In genomic region chr19:19385131-19385899, GRCh38 we compare ENCODE assay signal across 1 cellular context.
TF ChIP-seq lines count a peak whose summit lies in the region.

No MANE protein-coding gene starts in this region.

TF ChIP-seq in K562, 482 proteins besides CTCF, POLR2A, EP300 and RAD21 (continued from another document and continues in another):
- TF ChIP-seq MAFF (IDR thresholded peaks at IDR 0.05; ENCODE audit: low read length) = no peak
- TF ChIP-seq CBX1 (IDR thresholded peaks at IDR 0.05; ENCODE audit: low read depth) = no peak
- TF ChIP-seq TBP (optimal IDR thresholded peaks at IDR 0.05; ENCODE audit: low read depth, low read length) = peak; percentile 52
- peak; percentile 71; the same call in 1 of the 2 replicates for TF ChIP-seq KLF6 (CRISPR knock-in tag; IDR thresholded peaks at IDR 0.05; ENCODE audit: borderline replicate concordance)
- no peak; the same call in 1 of the 2 replicates for TF ChIP-seq ZNF766 (CRISPR knock-in tag; conservative IDR thresholded peaks at IDR 0.05)
- TF ChIP-seq E2F6 (IDR thresholded peaks at IDR 0.05; ENCODE audit: borderline replicate concordance in 1 of 2, extremely low read depth in 1 of 2, insufficient read depth in 1 of 2, insufficient read length in 1 of 2, low read depth in 1 of 2, low read length in 1 of 2, poor library complexity in 1 of 2, severe bottlenecking in 1 of 2) = peak; percentile 93 to 95
- TF ChIP-seq NR3C1 (CRISPR knock-in tag; IDR thresholded peaks at IDR 0.05) = no peak
- TF ChIP-seq ZNF143 (CRISPR knock-in tag; IDR thresholded peaks at IDR 0.05) = peak; percentile 80
- TF ChIP-seq SMARCB1 (IDR thresholded peaks at IDR 0.05; ENCODE audit: insufficient read length, low read depth) = no peak
- peak; percentile 95 for TF ChIP-seq RBBP5 (IDR thresholded peaks at IDR 0.05; ENCODE audit: borderline replicate concordance, insufficient read depth, low read length, poor library complexity, severe bottlenecking)
- peak; percentile 99 for TF ChIP-seq SP1 (CRISPR knock-in tag; IDR thresholded peaks at IDR 0.05)
- no peak for TF ChIP-seq NR2C1 (IDR thresholded peaks at IDR 0.05)
- peak; percentile 44; the same call in 1 of the 2 replicates for TF ChIP-seq NR2C1 (tag; IDR thresholded peaks at IDR 0.05)
- peak; percentile 83 for TF ChIP-seq RBFOX2 (IDR thresholded peaks at IDR 0.05; ENCODE audit: low read depth, low read length)
- TF ChIP-seq CEBPG (CRISPR knock-in tag; IDR thresholded peaks at IDR 0.05) = no peak
- no peak for TF ChIP-seq CEBPG (tag; conservative IDR thresholded peaks at IDR 0.05 in 1 of 2, IDR thresholded peaks at IDR 0.05 in 1 of 2)
- TF ChIP-seq ZNF41 (CRISPR knock-in tag; conservative IDR thresholded peaks at IDR 0.05) = 0 out of 2 replicates have a peak, but pooled peaks have one; percentile 24
- TF ChIP-seq PHF21A (IDR thresholded peaks at IDR 0.05; ENCODE audit: borderline replicate concordance, low read depth) = peak; percentile 35; the same call in 1 of the 2 replicates
- no peak for TF ChIP-seq ZNF57 (CRISPR knock-in tag; IDR thresholded peaks at IDR 0.05)
- no peak for TF ChIP-seq NCOA2 (IDR thresholded peaks at IDR 0.05; ENCODE audit: partially characterized antibody in 2 of 2)
- peak; percentile 100 for TF ChIP-seq CXXC5 (CRISPR knock-in tag; IDR thresholded peaks at IDR 0.05)
- TF ChIP-seq GABPB1 (CRISPR knock-in tag; IDR thresholded peaks at IDR 0.05) = peak; percentile 82
- no peak for TF ChIP-seq ZFP30 (CRISPR knock-in tag; IDR thresholded peaks at IDR 0.05; ENCODE audit: borderline replicate concordance)
- TF ChIP-seq, protein P1, sequence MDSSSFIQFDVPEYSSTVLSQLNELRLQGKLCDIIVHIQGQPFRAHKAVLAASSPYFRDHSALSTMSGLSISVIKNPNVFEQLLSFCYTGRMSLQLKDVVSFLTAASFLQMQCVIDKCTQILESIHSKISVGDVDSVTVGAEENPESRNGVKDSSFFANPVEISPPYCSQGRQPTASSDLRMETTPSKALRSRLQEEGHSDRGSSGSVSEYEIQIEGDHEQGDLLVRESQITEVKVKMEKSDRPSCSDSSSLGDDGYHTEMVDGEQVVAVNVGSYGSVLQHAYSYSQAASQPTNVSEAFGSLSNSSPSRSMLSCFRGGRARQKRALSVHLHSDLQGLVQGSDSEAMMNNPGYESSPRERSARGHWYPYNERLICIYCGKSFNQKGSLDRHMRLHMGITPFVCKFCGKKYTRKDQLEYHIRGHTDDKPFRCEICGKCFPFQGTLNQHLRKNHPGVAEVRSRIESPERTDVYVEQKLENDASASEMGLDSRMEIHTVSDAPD (CRISPR knock-in tag; IDR thresholded peaks at IDR 0.05) = no peak
- peak in 1 of 2 experiments; percentile 65; a peak in 1 of 4 replicates for TF ChIP-seq MLLT1 (IDR thresholded peaks at IDR 0.05)
- peak; percentile 79 for TF ChIP-seq EP400 (IDR thresholded peaks at IDR 0.05)
- TF ChIP-seq HDAC1 (IDR thresholded peaks at IDR 0.05) = peak in 1 of 2 experiments; percentile 42; a peak in 1 of 4 replicates
- TF ChIP-seq ZNF551 (CRISPR knock-in tag; IDR thresholded peaks at IDR 0.05) = no peak
- TF ChIP-seq ARID4B (CRISPR knock-in tag; IDR thresholded peaks at IDR 0.05) = no peak
- TF ChIP-seq POLR2B (IDR thresholded peaks at IDR 0.05; ENCODE audit: low read depth, partially characterized antibody) = peak; percentile 80
- TF ChIP-seq VEZF1 (CRISPR knock-in tag; IDR thresholded peaks at IDR 0.05) = peak; percentile 67
- TF ChIP-seq GABPA (tag; conservative IDR thresholded peaks at IDR 0.05; ENCODE audit: low read depth) = peak; percentile 82
- peak; percentile 98 for TF ChIP-seq MBD2 (IDR thresholded peaks at IDR 0.05; ENCODE audit: borderline replicate concordance, low read depth)
- no peak for TF ChIP-seq ETS2 (tag; IDR thresholded peaks at IDR 0.05; ENCODE audit: borderline replicate concordance, poor library complexity, severe bottlenecking)
- peak; percentile 45 for TF ChIP-seq HNRNPK (IDR thresholded peaks at IDR 0.05; ENCODE audit: low read depth, low read length, poor library complexity, severe bottlenecking)
- TF ChIP-seq, protein P2, sequence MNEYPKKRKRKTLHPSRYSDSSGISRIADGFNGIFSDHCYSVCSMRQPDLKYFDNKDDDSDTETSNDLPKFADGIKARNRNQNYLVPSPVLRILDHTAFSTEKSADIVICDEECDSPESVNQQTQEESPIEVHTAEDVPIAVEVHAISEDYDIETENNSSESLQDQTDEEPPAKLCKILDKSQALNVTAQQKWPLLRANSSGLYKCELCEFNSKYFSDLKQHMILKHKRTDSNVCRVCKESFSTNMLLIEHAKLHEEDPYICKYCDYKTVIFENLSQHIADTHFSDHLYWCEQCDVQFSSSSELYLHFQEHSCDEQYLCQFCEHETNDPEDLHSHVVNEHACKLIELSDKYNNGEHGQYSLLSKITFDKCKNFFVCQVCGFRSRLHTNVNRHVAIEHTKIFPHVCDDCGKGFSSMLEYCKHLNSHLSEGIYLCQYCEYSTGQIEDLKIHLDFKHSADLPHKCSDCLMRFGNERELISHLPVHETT (CRISPR knock-in tag; conservative IDR thresholded peaks at IDR 0.05 in 1 of 2, IDR thresholded peaks at IDR 0.05 in 1 of 2) = peak in 1 of 2 experiments; percentile 51; a peak in 2 of 4 replicates
- no peak for TF ChIP-seq SETDB1 (IDR thresholded peaks at IDR 0.05; ENCODE audit: low read length)
- TF ChIP-seq MTA1 (IDR thresholded peaks at IDR 0.05; ENCODE audit: borderline replicate concordance) = no peak
- TF ChIP-seq, protein P3, sequence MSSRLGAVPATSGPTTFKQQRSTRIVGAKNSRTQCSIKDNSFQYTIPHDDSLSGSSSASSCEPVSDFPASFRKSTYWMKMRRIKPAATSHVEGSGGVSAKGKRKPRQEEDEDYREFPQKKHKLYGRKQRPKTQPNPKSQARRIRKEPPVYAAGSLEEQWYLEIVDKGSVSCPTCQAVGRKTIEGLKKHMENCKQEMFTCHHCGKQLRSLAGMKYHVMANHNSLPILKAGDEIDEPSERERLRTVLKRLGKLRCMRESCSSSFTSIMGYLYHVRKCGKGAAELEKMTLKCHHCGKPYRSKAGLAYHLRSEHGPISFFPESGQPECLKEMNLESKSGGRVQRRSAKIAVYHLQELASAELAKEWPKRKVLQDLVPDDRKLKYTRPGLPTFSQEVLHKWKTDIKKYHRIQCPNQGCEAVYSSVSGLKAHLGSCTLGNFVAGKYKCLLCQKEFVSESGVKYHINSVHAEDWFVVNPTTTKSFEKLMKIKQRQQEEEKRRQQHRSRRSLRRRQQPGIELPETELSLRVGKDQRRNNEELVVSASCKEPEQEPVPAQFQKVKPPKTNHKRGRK (tag; IDR thresholded peaks at IDR 0.05) = no peak
- no peak for TF ChIP-seq TGIF2 (CRISPR knock-in tag; IDR thresholded peaks at IDR 0.05)
- TF ChIP-seq NEUROD1 (IDR thresholded peaks at IDR 0.05; ENCODE audit: borderline replicate concordance, low read depth, low read length, partially characterized antibody) = peak; percentile 95
- no peak for TF ChIP-seq TAF9B (IDR thresholded peaks at IDR 0.05; ENCODE audit: partially characterized antibody)
- TF ChIP-seq NELFE (IDR thresholded peaks at IDR 0.05; ENCODE audit: insufficient read depth, insufficient read length) = no peak
- TF ChIP-seq, protein P4, sequence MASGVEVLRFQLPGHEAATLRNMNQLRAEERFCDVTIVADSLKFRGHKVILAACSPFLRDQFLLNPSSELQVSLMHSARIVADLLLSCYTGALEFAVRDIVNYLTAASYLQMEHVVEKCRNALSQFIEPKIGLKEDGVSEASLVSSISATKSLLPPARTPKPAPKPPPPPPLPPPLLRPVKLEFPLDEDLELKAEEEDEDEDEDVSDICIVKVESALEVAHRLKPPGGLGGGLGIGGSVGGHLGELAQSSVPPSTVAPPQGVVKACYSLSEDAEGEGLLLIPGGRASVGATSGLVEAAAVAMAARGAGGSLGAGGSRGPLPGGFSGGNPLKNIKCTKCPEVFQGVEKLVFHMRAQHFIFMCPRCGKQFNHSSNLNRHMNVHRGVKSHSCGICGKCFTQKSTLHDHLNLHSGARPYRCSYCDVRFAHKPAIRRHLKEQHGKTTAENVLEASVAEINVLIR (CRISPR knock-in tag; IDR thresholded peaks at IDR 0.05) = peak; percentile 71
- peak; percentile 84 for TF ChIP-seq NFYB (IDR thresholded peaks at IDR 0.05; ENCODE audit: extremely low read depth, insufficient read length)
- no peak; the same call in 1 of the 2 replicates for TF ChIP-seq JUND (IDR thresholded peaks at IDR 0.05; ENCODE audit: borderline replicate concordance, low read depth, low read length)
- no peak; the same call in 2 of the 3 replicates for TF ChIP-seq JUND (tag; IDR thresholded peaks at IDR 0.05; ENCODE audit: borderline replicate concordance, low read depth, low read length)
- TF ChIP-seq, protein P5, sequence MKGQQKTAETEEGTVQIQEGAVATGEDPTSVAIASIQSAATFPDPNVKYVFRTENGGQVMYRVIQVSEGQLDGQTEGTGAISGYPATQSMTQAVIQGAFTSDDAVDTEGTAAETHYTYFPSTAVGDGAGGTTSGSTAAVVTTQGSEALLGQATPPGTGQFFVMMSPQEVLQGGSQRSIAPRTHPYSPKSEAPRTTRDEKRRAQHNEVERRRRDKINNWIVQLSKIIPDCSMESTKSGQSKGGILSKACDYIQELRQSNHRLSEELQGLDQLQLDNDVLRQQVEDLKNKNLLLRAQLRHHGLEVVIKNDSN (CRISPR knock-in tag; IDR thresholded peaks at IDR 0.05) = no peak
- TF ChIP-seq TAF1 (IDR thresholded peaks at IDR 0.05; ENCODE audit: control insufficient read depth, extremely low read depth, insufficient read depth, low read length, severe bottlenecking) = peak; percentile 90
